In the genomic region with DNA sequence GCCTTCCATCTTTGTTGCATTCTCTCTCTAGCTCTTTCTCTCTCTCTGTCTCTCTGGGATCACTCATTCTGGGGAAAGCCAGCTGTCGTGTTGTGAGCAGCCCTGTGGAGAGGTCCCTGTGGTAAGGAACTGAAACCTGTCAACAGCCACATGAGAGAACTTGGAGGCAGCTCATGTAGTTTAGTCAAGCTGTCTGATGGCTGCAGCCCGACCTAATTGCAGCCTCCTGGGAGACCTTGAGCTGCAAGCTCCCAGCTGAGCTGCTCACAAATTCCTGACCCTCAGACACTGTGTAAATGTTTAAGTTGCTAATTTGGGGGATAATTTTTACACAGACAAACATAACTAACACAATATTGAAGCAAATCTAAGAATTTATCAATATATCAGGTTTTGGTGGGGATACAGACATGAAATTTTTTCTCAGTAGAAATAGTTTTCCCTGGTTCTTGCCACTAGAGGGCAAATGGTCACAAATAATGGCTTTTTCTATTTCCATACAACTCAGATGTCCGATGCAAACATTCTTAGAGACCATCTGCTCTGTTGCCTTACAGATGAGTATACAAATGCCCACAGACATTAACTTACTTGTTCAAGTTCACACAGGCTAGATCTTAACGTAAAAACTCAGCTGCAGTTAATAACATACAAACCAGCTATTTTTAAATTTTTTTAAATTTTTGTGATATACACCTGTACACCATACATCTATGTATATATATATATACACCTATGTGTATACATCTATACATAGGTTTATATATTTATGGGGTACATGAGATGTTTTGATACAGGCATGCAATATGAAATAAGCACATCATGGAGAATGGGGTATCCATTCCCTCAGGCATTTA, we compare ENCODE assay signal across 9 cellular contexts. TPM values are rescaled to one million over a fixed set of nuclear protein-coding genes. Genes with fewer than 3 reads are reported as not detected.
DNase-seq lines count a peak whose midpoint lies in the region; ATAC-seq, FAIRE-seq and TF ChIP-seq lines count a peak whose summit lies in the region.
"Had no signal": no experiment of that assay in that cellular context is flagged by ENCODE, and none has a peak within 500 bp of the region (broad histone marks: within the 10 kb centered on the region; RNA-seq: fewer than 3 reads in every experiment).

No MANE protein-coding gene starts in this region.

- no peak overlapping the region for H3K4me2 ChIP-seq in Loucy (ENCODE audit: low read depth, low read length, poor library complexity, severe bottlenecking)

- H3K36me3 ChIP-seq in Loucy (ENCODE audit: insufficient read depth, low read length): no peaks in the 10 kb centered on the region

- no peaks in the 10 kb centered on the region for H3K79me2 ChIP-seq in Loucy (ENCODE audit: insufficient read depth, low read length)

- ATAC-seq in HG02571 (IDR thresholded peaks at IDR 0.05; ENCODE audit: unreplicated experiment): peak; percentile 83

- no peak overlapping the region for H3K9ac ChIP-seq in Loucy (ENCODE audit: low read depth, low read length, poor library complexity, severe bottlenecking)

- H3K9me2 ChIP-seq in Loucy (replicated peaks; ENCODE audit: low read depth, low read length): no peaks in the 10 kb centered on the region

- no peaks in the 10 kb centered on the region for H3K27me3 ChIP-seq in Loucy (ENCODE audit: insufficient read depth, low read length, poor library complexity, severe bottlenecking)

- H3K4me3 ChIP-seq in AG09309 (ENCODE audit: control insufficient read depth, low read depth, low read length): no peak overlapping the region
- H3K4me3 ChIP-seq in Loucy (ENCODE audit: low read length, poor library complexity, severe bottlenecking): no peak overlapping the region
- H3K4me3 ChIP-seq: SK-N-MC had no signal

- peaks cover 7% of the 10 kb centered on the region for H3K4me1 Mint-ChIP-seq in dendritic cell treated with granulocyte-macrophage colony-stimulating factor and Interleukin-4, amounts not matched to agents 40 ng/mL and 50 ng/mL, for 4 days (ENCODE audit: low read depth)

- no peak for FAIRE-seq in GM12892 (lab: Jason Lieb, UNC)

- TF ChIP-seq POLR2A in GM12892 (IDR thresholded peaks at IDR 0.05; ENCODE audit: low read depth, low read length): no peak

- TF ChIP-seq CTCF in AG09309 (IDR thresholded peaks at IDR 0.05; ENCODE audit: control insufficient read depth, insufficient read depth, low read depth, low read length, missing control alignments) (peak; percentile 56), Loucy (conservative IDR thresholded peaks at IDR 0.05; ENCODE audit: low read length) (peak; percentile 89)

- no peaks in the 10 kb centered on the region for H3K4me1 ChIP-seq in Loucy (ENCODE audit: insufficient read depth, low read length, poor library complexity, severe bottlenecking)

- H3K27ac Mint-ChIP-seq in dendritic cell treated with granulocyte-macrophage colony-stimulating factor and Interleukin-4, amounts not matched to agents 40 ng/mL and 50 ng/mL, for 4 days: peak overlapping the region; percentile 35

- DNase-seq in AG09309 (ENCODE audit: low read depth) (peak; percentile 7), GM12892 (ENCODE audit: insufficient read length) (peak; percentile 13), RPMI7951 (ENCODE audit: low read depth) (peak; percentile 71), medulla oblongata (ENCODE audit: extremely low spot score) (peak; percentile 73), OCI-M2 (lab: John Stamatoyannopoulos, UW; ENCODE audit: unreplicated experiment) (no peak)

- no peak overlapping the region for H3K4me3 Mint-ChIP-seq in dendritic cell treated with granulocyte-macrophage colony-stimulating factor and Interleukin-4, amounts not matched to agents 40 ng/mL and 50 ng/mL, for 4 days

- H2AFZ ChIP-seq in Loucy (ENCODE audit: low read length): peak overlapping the region; percentile 41; the same call in 1 of the 2 replicates

- intact Hi-C loops in dendritic cell treated with granulocyte-macrophage colony-stimulating factor and Interleukin-4, amounts not matched to agents 40 ng/mL and 50 ng/mL, for 4 days (cut with micrococcal nuclease): loop anchor here (1.0 to 10.0 kb wide), 2 partner anchors 510 to 1058 kb away; no protein-coding TSS in a partner anchor

- H3F3A ChIP-seq in Loucy (ENCODE audit: low read depth): no peaks in the 10 kb centered on the region

- no peaks in the 10 kb centered on the region for H3K36me3 Mint-ChIP-seq in dendritic cell treated with granulocyte-macrophage colony-stimulating factor and Interleukin-4, amounts not matched to agents 40 ng/mL and 50 ng/mL, for 4 days (ENCODE audit: low read depth)

- no peaks in the 10 kb centered on the region for H3K9me3 Mint-ChIP-seq in dendritic cell treated with granulocyte-macrophage colony-stimulating factor and Interleukin-4, amounts not matched to agents 40 ng/mL and 50 ng/mL, for 4 days

- H4K20me1 ChIP-seq in Loucy (ENCODE audit: insufficient read depth, low read length, poor library complexity, severe bottlenecking): no peaks in the 10 kb centered on the region

- H3K9me3 ChIP-seq in Loucy (ENCODE audit: insufficient read depth, low read depth, low read length): no peaks in the 10 kb centered on the region

- peaks cover 9% of the 10 kb centered on the region for H3K27me3 Mint-ChIP-seq in dendritic cell treated with granulocyte-macrophage colony-stimulating factor and Interleukin-4, amounts not matched to agents 40 ng/mL and 50 ng/mL, for 4 days

RNA-seq across cellular contexts. Expression of a gene that starts 15.5 kb away (rescaled TPM):
- polyA plus RNA-seq in GM12892 (2012; ENCODE audit: missing spikeins): 66.0 TPM
- 48.3 and 48.7 TPM in 2 replicates for total RNA-seq in RPMI7951 (2014; rRNA removed; shearing (Covaris generic))

RNA-seq across cellular contexts. Expression of a gene that starts 46.3 kb away (rescaled TPM):
- 25.8 TPM for polyA plus RNA-seq in GM12892 (2012; ENCODE audit: missing spikeins)
- total RNA-seq in RPMI7951 (2014; rRNA removed; shearing (Covaris generic)): 36.8 and 46.3 TPM in 2 replicates
